ENCODE assay signal across 8 cellular contexts in genomic region chr9:91361294-91362201, GRCh38. TPM values are rescaled to one million over a fixed set of nuclear protein-coding genes. Genes with fewer than 3 reads are reported as not detected.
A peak's percentile ranks its signal among the peaks of the same experiment; 100 is the strongest.
DNase-seq lines count a peak whose midpoint lies in the region; ATAC-seq and TF ChIP-seq lines count a peak whose summit lies in the region.

A gene with protein sequence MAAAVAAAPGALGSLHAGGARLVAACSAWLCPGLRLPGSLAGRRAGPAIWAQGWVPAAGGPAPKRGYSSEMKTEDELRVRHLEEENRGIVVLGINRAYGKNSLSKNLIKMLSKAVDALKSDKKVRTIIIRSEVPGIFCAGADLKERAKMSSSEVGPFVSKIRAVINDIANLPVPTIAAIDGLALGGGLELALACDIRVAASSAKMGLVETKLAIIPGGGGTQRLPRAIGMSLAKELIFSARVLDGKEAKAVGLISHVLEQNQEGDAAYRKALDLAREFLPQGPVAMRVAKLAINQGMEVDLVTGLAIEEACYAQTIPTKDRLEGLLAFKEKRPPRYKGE (minus strand): TSS chr9:91361918. CDS start chr9:91361889, 29 bp downstream.

- H3K4me3 ChIP-seq in HL-60 (replicated peaks; ENCODE audit: insufficient read depth, low read length): peak within 1 kb of the TSS; percentile 99
- H3K4me3 ChIP-seq in Panc1 (ENCODE audit: low read depth in 2 of 2, low read length in 2 of 2): peak within 1 kb of the TSS; percentile 81 to 87
- peak within 1 kb of the TSS; percentile 77 to 99 (median 98) for H3K4me3 ChIP-seq in esophagus muscularis mucosa

- H3K27ac ChIP-seq in HL-60 (replicated peaks) (peak within 1 kb of the TSS; percentile 83), Panc1 (ENCODE audit: low read length) (peak within 1 kb of the TSS; percentile 88), esophagus muscularis mucosa (replicated peaks in 1 of 4) (peak within 1 kb of the TSS; percentile 85 to 95 (median 88))

- H3K27ac Mint-ChIP-seq in Calu3 (ENCODE audit: unreplicated experiment): peak within 1 kb of the TSS; percentile 83

- TF ChIP-seq CTCF in Calu3 (IDR thresholded peaks at IDR 0.05; ENCODE audit: unreplicated experiment) (no peak), HL-60 (IDR thresholded peaks at IDR 0.05; ENCODE audit: insufficient read depth, low read length) (no peak), Panc1 (IDR thresholded peaks at IDR 0.05) (no peak), esophagus muscularis mucosa (IDR thresholded peaks at IDR 0.05) (no peak)

- H3K36me3 Mint-ChIP-seq in Calu3 (ENCODE audit: insufficient read depth, unreplicated experiment): peaks cover 17% of the 10 kb centered on the region

- BruUV-seq in Calu3 (replicated peaks; lab: Mats Ljungman, UMichigan) (no TSS peak), Panc1 (replicated peaks; lab: Mats Ljungman, UMichigan) (no TSS peak)

- in situ Hi-C loops in Panc1 (cut with HindIII; ENCODE audit: low pct_unique_long_range_greater_than_20kb, low sequenced_read_pairs): no loop called here

- no peak for TF ChIP-seq POLR2A in esophagus muscularis mucosa (IDR thresholded peaks at IDR 0.05; ENCODE audit: low read depth)

- no peaks in the 10 kb centered on the region for H3K27me3 ChIP-seq in HL-60 (ENCODE audit: insufficient read depth, poor library complexity, severe bottlenecking)
- no peaks in the 10 kb centered on the region for H3K27me3 ChIP-seq in Panc1 (ENCODE audit: control insufficient read depth, insufficient read depth, low read length)
- no peaks in the 10 kb centered on the region for H3K27me3 ChIP-seq in esophagus muscularis mucosa

- under 1% methylated on average over 69 of the region's 86 CpGs for WGBS in esophagus muscularis mucosa

- H3K4me3 Mint-ChIP-seq in Calu3 (ENCODE audit: low read depth, unreplicated experiment): peak within 1 kb of the TSS; percentile 91

- POLR2A ChIA-PET in Panc1 (lab: Charles Lee): interaction anchor here (0.5 to 1.5 kb wide), 2 partner anchors 19 to 431 kb away, joined by 3 to 7 read pairs; no protein-coding TSS in a partner anchor

- peaks cover 7% of the 10 kb centered on the region; the same call in 1 of the 2 replicates for H3K36me3 ChIP-seq in Panc1 (ENCODE audit: control insufficient read depth, insufficient read depth, low read length)
- H3K36me3 ChIP-seq in esophagus muscularis mucosa: peaks cover 0 to 6% (median 3%) of the 10 kb centered on the region in 4 donors

- CTCF ChIA-PET in Calu3 (lab: Charles Lee): interaction anchor here (1.2 kb wide), 1 partner anchor 447 kb away, joined by 3 read pairs; no protein-coding TSS in a partner anchor
- CTCF ChIA-PET in Panc1 (lab: Charles Lee): no interaction called here

- intact Hi-C loops in Calu3 (cut with micrococcal nuclease; ENCODE audit: unreplicated experiment) (no loop called here), Panc1 (cut with micrococcal nuclease; ENCODE audit: unreplicated experiment) (no loop called here), esophagus muscularis mucosa (cut with DNase I) (loop anchor here (5.0 kb wide), 3 partner anchors 61 to 264 kb away; partner anchors contain the start of gene NFIL3)

- H3K27me3 Mint-ChIP-seq in Calu3 (ENCODE audit: unreplicated experiment): no peaks in the 10 kb centered on the region

- H3K4me1 Mint-ChIP-seq in Calu3 (ENCODE audit: low read depth, unreplicated experiment): peaks cover 23% of the 10 kb centered on the region

- H3K4me1 ChIP-seq in Panc1 (ENCODE audit: control insufficient read depth, insufficient read depth, low read length) (peaks cover 5% of the 10 kb centered on the region), esophagus muscularis mucosa (peaks cover 14 to 40% (median 32%) of the 10 kb centered on the region in 4 donors)

- no peak for TF ChIP-seq EP300 in esophagus muscularis mucosa (IDR thresholded peaks at IDR 0.05)

- peak; percentile 88 for ATAC-seq in GM19455 (IDR thresholded peaks at IDR 0.05; ENCODE audit: unreplicated experiment)
- ATAC-seq in Panc1: peak; percentile 100

- DNase-seq in Calu3 (peak; percentile 86), HL-60 (ENCODE audit: low read depth in 1 of 2, low spot score in 1 of 2) (peak; percentile 55 to 75), Panc1 (ENCODE audit: low read depth, low spot score) (peak; percentile 18), esophagus muscularis mucosa (ENCODE audit: extremely low spot score) (peak; percentile 93), myocyte (ENCODE audit: low read depth) (peak; percentile 79)
- DNase-seq in activated T-cell treated with anti-CD3 and anti-CD28 coated beads, Interleukin-2, amount 50 U/mL, for 48 hours: peak; percentile 88 to 93
- peak; percentile 64 to 82 for DNase-seq in stimulated activated CD8-positive, alpha-beta memory T cell treated with anti-CD3 and anti-CD28 coated beads, Interleukin-7, amount 100 ng/mL, for 4 hours (ENCODE audit: low read depth in 2 of 2)

- no peaks in the 10 kb centered on the region for H3K9me3 ChIP-seq in Panc1 (ENCODE audit: control insufficient read depth, insufficient read depth, low read depth, low read length)
- H3K9me3 ChIP-seq in esophagus muscularis mucosa: no peaks in the 10 kb centered on the region

- H3K9me3 Mint-ChIP-seq in Calu3 (ENCODE audit: low read depth, unreplicated experiment): no peaks in the 10 kb centered on the region

RNA-seq across cellular contexts. Expression of the gene that starts here (rescaled TPM):
- 12.6 and 13.4 TPM in 2 replicates for total RNA-seq in Calu3 (2022)
- total RNA-seq in Panc1 (2021; ENCODE audit: unreplicated experiment): 7.7 TPM
- 6.0 TPM for polyA plus RNA-seq in Panc1 (2012; ENCODE audit: insufficient read length)
- 10 to 100 TPM; 17.7 to 29.9 (median 22.3) TPM for total RNA-seq in esophagus muscularis mucosa
- 11.2 and 13.7 TPM in 2 replicates for total RNA-seq in myocyte
- polyA plus RNA-seq in myocyte (2012): 5.3 TPM

Comparison
In these comparisons a context has a peak if more than half of its experiments do, and no peak if none do; other contexts are left out.
1. Peak in every context shown above with its lines: DNase-seq, ATAC-seq, H3K4me3 ChIP-seq and H3K27ac ChIP-seq.
2. DNase-seq: peak in every context shown above with its lines; median percentile 93 in esophagus muscularis mucosa; 90 in activated T-cell treated with anti-CD3 and anti-CD28 coated beads, Interleukin-2, amount 50 U/mL, for 48 hours; 86 in Calu3; 79 in myocyte; 73 in stimulated activated CD8-positive, alpha-beta memory T cell treated with anti-CD3 and anti-CD28 coated beads, Interleukin-7, amount 100 ng/mL, for 4 hours; 65 in HL-60; 18 in Panc1.